17 cellular contexts compared by ENCODE assay signal in the genomic region with DNA sequence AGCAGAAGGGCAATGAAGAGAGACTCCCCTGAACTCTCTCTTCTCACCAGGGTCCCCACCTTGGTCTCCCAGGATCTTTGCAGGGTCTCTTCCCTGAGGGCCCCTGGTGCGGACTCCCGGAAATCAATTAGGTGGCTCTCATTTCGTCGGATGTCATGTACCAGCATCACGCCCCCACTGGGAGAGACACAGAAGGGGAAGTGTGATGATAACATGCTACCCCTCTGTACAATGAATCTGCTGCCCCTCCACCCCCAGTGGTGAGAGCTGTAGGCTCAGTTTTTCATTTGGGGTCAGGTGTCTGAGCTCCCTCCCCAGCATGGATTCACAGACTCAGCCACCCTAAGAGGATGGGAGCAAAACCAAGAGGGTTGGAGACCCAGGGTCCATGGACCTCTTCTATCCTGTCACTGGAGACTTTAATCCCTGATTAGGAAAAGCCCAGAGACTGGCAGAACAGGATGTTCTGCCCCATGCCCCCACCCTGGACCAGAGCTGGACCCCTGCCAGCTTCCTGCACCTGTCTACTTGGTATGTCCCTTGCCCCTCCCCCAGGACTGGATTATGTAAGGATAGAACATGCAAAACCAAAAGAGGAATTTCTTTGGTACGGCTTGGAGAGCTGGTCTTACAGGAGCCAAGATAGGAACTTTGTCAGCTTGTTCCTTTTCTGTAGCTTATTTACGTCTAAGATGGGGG. TPM values are rescaled to one million over a fixed set of nuclear protein-coding genes. Genes with fewer than 3 reads are reported as not detected.
DNase-seq lines count a peak whose midpoint lies in the region; ATAC-seq and TF ChIP-seq lines count a peak whose summit lies in the region.
"Had no signal": no experiment of that assay in that cellular context is flagged by ENCODE, and none has a peak within 500 bp of the region (broad histone marks: within the 10 kb centered on the region; RNA-seq: fewer than 3 reads in every experiment).

No MANE protein-coding gene starts in this region.

- no peak for DNase-seq in CD8-positive, alpha-beta T cell
- DNase-seq in H7 (peak; percentile 26), OCI-M1 (lab: John Stamatoyannopoulos, UW) (peak; percentile 17), mucosa of descending colon (peak; percentile 81 to 84 (median 81)), activated T-cell treated with anti-CD3 and anti-CD28 coated beads for 4 hours (no peak), NCI-H446 treated with DMSO at 0.1 percent for 48 hours (lab: John Stamatoyannopoulos, UW) (no peak), right atrium auricular region (ENCODE audit: low spot score) (no peak)
- DNase-seq: activated CD4-positive, alpha-beta T cell treated with anti-CD3 and anti-CD28 coated beads, Interleukin-2, amount 10 ng/mL, durations not matched to agents 24 days and 14 days; activated T-cell treated with anti-CD3 and anti-CD28 coated beads, Interleukin-2, amount 50 U/mL, for 72 hours; amygdala; HFFc6; NCI-H2107; posterior cingulate gyrus had no signal

- POLR2A ChIA-PET in CD8-positive, alpha-beta T cell (lab: Charles Lee): interaction anchor here (1.1 kb wide), 1 partner anchor 11 kb away, joined by 5 read pairs; the partner anchor contains the start of gene GGT7

- TF ChIP-seq CTCF in CD8-positive, alpha-beta T cell (IDR thresholded peaks at IDR 0.05): no peak
- TF ChIP-seq CTCF in mucosa of descending colon (IDR thresholded peaks at IDR 0.05) (no peak), right atrium auricular region (IDR thresholded peaks at IDR 0.05) (no peak)

- no peak for ATAC-seq in CD8-positive, alpha-beta T cell
- ATAC-seq in mucosa of descending colon (peak; percentile 92), HG03175 (IDR thresholded peaks at IDR 0.05; ENCODE audit: unreplicated experiment) (no peak)
- ATAC-seq: activated T-cell treated with anti-CD3 and anti-CD28 coated beads, Interleukin-2, amount 50 U/mL, for 72 hours had no signal

- H3K27ac ChIP-seq in CD8-positive, alpha-beta T cell (ENCODE audit: low read depth, low read length): no peak overlapping the region
- H3K27ac ChIP-seq in right atrium auricular region: no peak overlapping the region
- H3K27ac ChIP-seq: coronary artery, HL-60, KMS-11 had no signal

- no peaks in the 10 kb centered on the region for H3K27me3 Mint-ChIP-seq in CD8-positive, alpha-beta T cell (ENCODE audit: low read depth)
- H3K27me3 Mint-ChIP-seq: activated CD4-positive, alpha-beta T cell treated with anti-CD3 and anti-CD28 coated beads, Interleukin-2, amount 10 ng/mL, durations not matched to agents 24 days and 14 days had no signal

- H3K4me1 Mint-ChIP-seq in CD8-positive, alpha-beta T cell (ENCODE audit: low read depth): no peaks in the 10 kb centered on the region

- no peaks in the 10 kb centered on the region for H3K4me1 ChIP-seq in CD8-positive, alpha-beta T cell (ENCODE audit: insufficient read depth, low read length)
- no peaks in the 10 kb centered on the region for H3K4me1 ChIP-seq in mucosa of descending colon (ENCODE audit: low read depth)
- no peaks in the 10 kb centered on the region for H3K4me1 ChIP-seq in right atrium auricular region

- CTCF ChIA-PET in CD8-positive, alpha-beta T cell (lab: Charles Lee): interaction anchor here (0.7 to 1.7 kb wide), 2 partner anchors 11 to 96 kb away, joined by 3 to 8 read pairs; partner anchors contain the start of gene GGT7

- peaks cover 14% of the 10 kb centered on the region for H3K36me3 ChIP-seq in CD8-positive, alpha-beta T cell (ENCODE audit: insufficient read depth, low read length)
- H3K36me3 ChIP-seq in H7 (replicated peaks; ENCODE audit: control insufficient read depth, insufficient read depth, low read length): peaks cover 1% of the 10 kb centered on the region
- no peaks in the 10 kb centered on the region for H3K36me3 ChIP-seq in mucosa of descending colon (ENCODE audit: low read depth)
- H3K36me3 ChIP-seq in right atrium auricular region: peaks cover 18% of the 10 kb centered on the region

- no peaks in the 10 kb centered on the region for H3K9me3 Mint-ChIP-seq in CD8-positive, alpha-beta T cell
- H3K9me3 Mint-ChIP-seq: activated CD4-positive, alpha-beta T cell treated with anti-CD3 and anti-CD28 coated beads, Interleukin-2, amount 10 ng/mL, durations not matched to agents 24 days and 14 days; activated T-cell treated with anti-CD3 and anti-CD28 coated beads, Interleukin-2, amount 50 U/mL, for 72 hours; HFFc6 had no signal

- H3K4me3 Mint-ChIP-seq in CD8-positive, alpha-beta T cell: no peak overlapping the region
- H3K4me3 Mint-ChIP-seq: activated CD4-positive, alpha-beta T cell treated with anti-CD3 and anti-CD28 coated beads, Interleukin-2, amount 10 ng/mL, durations not matched to agents 24 days and 14 days; activated T-cell treated with anti-CD3 and anti-CD28 coated beads, Interleukin-2, amount 50 U/mL, for 72 hours; HFFc6 had no signal

- no peaks in the 10 kb centered on the region for H3K9me3 ChIP-seq in CD8-positive, alpha-beta T cell (ENCODE audit: low read length)
- H3K9me3 ChIP-seq in mucosa of descending colon (no peaks in the 10 kb centered on the region), right atrium auricular region (no peaks in the 10 kb centered on the region)

- H3K27ac Mint-ChIP-seq in CD8-positive, alpha-beta T cell: peak overlapping the region; percentile 32
- H3K27ac Mint-ChIP-seq: activated CD4-positive, alpha-beta T cell treated with anti-CD3 and anti-CD28 coated beads, Interleukin-2, amount 10 ng/mL, durations not matched to agents 24 days and 14 days; activated T-cell treated with anti-CD3 and anti-CD28 coated beads, Interleukin-2, amount 50 U/mL, for 72 hours; HFFc6 had no signal

- H3K27me3 ChIP-seq in CD8-positive, alpha-beta T cell (ENCODE audit: insufficient read depth, low read length): no peaks in the 10 kb centered on the region
- H3K27me3 ChIP-seq in H7 (ENCODE audit: control insufficient read depth, insufficient read depth, low read length) (no peaks in the 10 kb centered on the region; the same call in 1 of the 2 replicates), right atrium auricular region (no peaks in the 10 kb centered on the region)

- no peak overlapping the region for H3K4me3 ChIP-seq in CD8-positive, alpha-beta T cell (ENCODE audit: low read depth, low read length)
- H3K4me3 ChIP-seq in H7 (ENCODE audit: insufficient read depth, low read depth, low read length): no peak overlapping the region
- no peak overlapping the region for H3K4me3 ChIP-seq in mucosa of descending colon
- H3K4me3 ChIP-seq in right atrium auricular region: no peak overlapping the region
- H3K4me3 ChIP-seq: coronary artery had no signal

- intact Hi-C loops in CD8-positive, alpha-beta T cell (cut with DNase I, micrococcal nuclease): no loop called here
- intact Hi-C loops in mucosa of descending colon (cut with DNase I, micrococcal nuclease): no loop called here

- peaks cover 52% of the 10 kb centered on the region for H3K36me3 Mint-ChIP-seq in CD8-positive, alpha-beta T cell

RNA-seq across cellular contexts. Expression of gene GGT7, which starts 11.1 kb away (rescaled TPM):
- 10 to 100 TPM; 26.3 to 26.4 TPM for total RNA-seq in CD8-positive, alpha-beta T cell
- 3.8 and 6.1 TPM in 2 replicates for total RNA-seq in H7 (2014; rRNA removed; shearing (Covaris generic))
- total RNA-seq in mucosa of descending colon (10 to 100 TPM; 14.4 to 24.6 (median 20.3) TPM), right atrium auricular region (10 to 100 TPM in 1 of 2 donors, 1 to 10 TPM in 1; 7.3 to 10.3 TPM)

RNA-seq across cellular contexts. Expression of gene ACSS2, which starts 14.9 kb away (rescaled TPM):
- 10 to 100 TPM in 1 of 2 experiments, 1 to 10 TPM in 1; 6.5 to 12.7 TPM for total RNA-seq in CD8-positive, alpha-beta T cell
- 14.6 and 21.9 TPM in 2 replicates for total RNA-seq in H7 (2014; rRNA removed; shearing (Covaris generic))
- total RNA-seq in mucosa of descending colon: 100 to 1,000 TPM; 191 to 479 (median 302) TPM
- total RNA-seq in right atrium auricular region: 10 to 100 TPM; 64.6 to 89.4 TPM

RNA-seq across cellular contexts. Expression of gene NCOA6, which starts 36.1 kb away (rescaled TPM):
- 10 to 100 TPM; 13.0 to 13.5 TPM for total RNA-seq in CD8-positive, alpha-beta T cell
- total RNA-seq in H7 (2014; rRNA removed; shearing (Covaris generic)): 3.7 and 5.4 TPM in 2 replicates
- total RNA-seq in mucosa of descending colon (10 to 100 TPM; 37.8 to 47.5 (median 44.3) TPM), right atrium auricular region (10 to 100 TPM; 18.2 to 18.4 TPM)

Comparison
In these comparisons a context has a peak if more than half of its experiments do, and no peak if none do; other contexts are left out.
1. DNase-seq: peak in H7 (single experiment), OCI-M1 (single experiment) and mucosa of descending colon (3 of 3); none in CD8-positive, alpha-beta T cell (0 of 7), activated T-cell treated with anti-CD3 and anti-CD28 coated beads for 4 hours (single experiment), NCI-H446 treated with DMSO at 0.1 percent for 48 hours (single experiment) and right atrium auricular region (single experiment).